17 cellular contexts compared by ENCODE assay signal in the genomic region with DNA sequence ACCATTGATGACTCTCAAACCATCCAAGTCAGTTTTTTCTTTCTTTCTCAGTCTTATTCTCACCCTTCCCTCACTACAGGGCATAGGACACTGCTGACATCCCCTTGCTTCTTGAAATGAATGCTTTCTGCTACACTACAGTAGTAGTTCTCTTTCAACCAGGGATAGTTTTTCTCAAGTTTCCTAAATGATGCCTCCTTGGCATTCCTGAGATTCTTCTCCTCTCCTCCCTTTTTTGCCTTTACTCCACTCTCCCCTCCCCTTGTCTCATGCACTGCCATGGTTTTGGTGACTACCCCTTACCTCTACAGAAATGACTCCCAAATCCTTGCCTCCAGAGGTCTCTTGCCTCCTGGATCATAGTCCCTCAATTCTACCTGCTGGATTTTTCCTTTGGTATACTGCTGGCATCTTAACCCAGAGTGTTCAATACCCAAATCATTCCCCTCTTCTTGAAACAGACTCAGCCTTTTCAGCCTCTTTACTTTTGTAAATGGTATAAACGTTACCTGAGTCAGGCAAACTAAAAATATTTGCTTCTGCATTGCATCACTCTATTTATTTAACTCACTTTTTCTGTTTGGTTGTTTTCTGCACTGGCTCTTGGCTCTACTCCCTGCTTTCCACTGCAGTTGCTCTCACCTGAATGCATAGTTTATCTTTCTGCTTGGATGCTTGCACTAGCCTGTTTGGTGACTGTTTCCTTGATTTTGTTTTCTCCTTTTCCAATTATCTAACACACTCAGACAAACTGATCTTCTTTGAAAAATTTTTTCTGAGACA.
"Had no signal": no experiment of that assay in that cellular context is flagged by ENCODE, and none has a peak within 500 bp of the region (broad histone marks: within the 10 kb centered on the region; RNA-seq: fewer than 3 reads in every experiment).

No MANE protein-coding gene starts in this region.

- H3K36me3 Mint-ChIP-seq: immature natural killer cell; naive thymus-derived CD4-positive, alpha-beta T cell had no signal

- H3K27ac Mint-ChIP-seq: activated T-helper 17 cell treated with anti-CD3 and anti-CD28 coated beads, Interleukin-2, amount 50 U/mL, for 72 hours; immature natural killer cell; naive thymus-derived CD4-positive, alpha-beta T cell had no signal

- H3K4me3 ChIP-seq: esophagus squamous epithelium, skin epidermis, upper lobe of left lung had no signal

- H3K27me3 ChIP-seq: esophagus squamous epithelium, neutrophil, upper lobe of left lung had no signal

- H3K27me3 Mint-ChIP-seq: activated T-helper 17 cell treated with anti-CD3 and anti-CD28 coated beads, Interleukin-2, amount 50 U/mL, for 72 hours had no signal

- H3K9me3 ChIP-seq: esophagus squamous epithelium, neutrophil, upper lobe of left lung had no signal

- DNase-seq: activated naive CD4-positive, alpha-beta T cell treated with Interleukin-2 at 50 U/mL for 16 hours; anterior cingulate cortex; cerebellar nuclear complex; effector CD8-positive, alpha-beta T cell; esophagus squamous epithelium; hippocampal formation; immature natural killer cell; naive thymus-derived CD4-positive, alpha-beta T cell; retina; stimulated activated CD4-positive, alpha-beta T cell treated with anti-CD3 and anti-CD28 coated beads, Interleukin-15, amount 100 ng/mL, for 24 hours; stimulated activated CD4-positive, alpha-beta T cell treated with anti-CD3 and anti-CD28 coated beads, Interleukin-4, amount 100 ng/mL, for 24 hours; stimulated activated naive CD4-positive, alpha-beta T cell treated with Interleukin-2 at 50 U/mL for 16 hours; upper lobe of left lung had no signal

- ATAC-seq: activated CD4-positive, CD25-positive, alpha-beta regulatory T cell treated with anti-CD3 and anti-CD28 coated beads, Interleukin-2, amount 50 U/mL, for 24 hours; activated T-helper 17 cell treated with anti-CD3 and anti-CD28 coated beads, Interleukin-2, amount 50 U/mL, for 72 hours; naive thymus-derived CD4-positive, alpha-beta T cell had no signal

- H3K36me3 ChIP-seq: esophagus squamous epithelium, neutrophil, upper lobe of left lung had no signal

- H3K27ac ChIP-seq: esophagus squamous epithelium, neutrophil, skin epidermis, upper lobe of left lung had no signal

- H3K4me1 Mint-ChIP-seq: activated T-helper 17 cell treated with anti-CD3 and anti-CD28 coated beads, Interleukin-2, amount 50 U/mL, for 72 hours; immature natural killer cell; naive thymus-derived CD4-positive, alpha-beta T cell had no signal

- H3K4me1 ChIP-seq: esophagus squamous epithelium, upper lobe of left lung had no signal

- H3K4me3 Mint-ChIP-seq: activated T-helper 17 cell treated with anti-CD3 and anti-CD28 coated beads, Interleukin-2, amount 50 U/mL, for 72 hours; immature natural killer cell; naive thymus-derived CD4-positive, alpha-beta T cell had no signal
